In the genomic region with DNA sequence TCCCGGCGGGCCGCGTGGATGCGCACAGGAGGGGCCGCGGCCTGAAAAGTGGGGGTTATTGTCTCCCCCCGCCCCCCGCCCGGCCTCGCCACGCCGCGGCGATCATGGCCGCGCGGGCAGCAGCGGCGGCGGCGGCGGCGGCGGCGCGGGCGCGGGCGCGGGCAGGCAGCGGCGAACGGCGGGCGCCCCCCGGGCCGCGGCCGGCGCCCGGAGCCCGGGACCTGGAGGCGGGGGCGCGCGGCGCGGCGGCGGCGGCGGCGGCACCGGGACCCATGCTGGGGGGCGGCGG, we compare ENCODE assay signal across 8 cellular contexts. TPM values are rescaled to one million over a fixed set of nuclear protein-coding genes. Genes with fewer than 3 reads are reported as not detected.
DNase-seq lines count a peak whose midpoint lies in the region; ATAC-seq, FAIRE-seq and TF ChIP-seq lines count a peak whose summit lies in the region.

No MANE protein-coding gene starts in this region.

- in situ Hi-C loops in HAP-1 (cut with MboI; ENCODE audit: low sequenced_read_pairs): no loop called here
- in situ Hi-C loops in K562 (cut with MboI): no loop called here

- peak overlapping the region; percentile 49 for H3K4ac ChIP-seq in mesendoderm (ENCODE audit: low read depth, low read length)

- no peak overlapping the region for H2BK15ac ChIP-seq in mesendoderm (replicated peaks; ENCODE audit: low read depth)

- no peak for TF ChIP-seq CTCF in K562 (IDR thresholded peaks at IDR 0.05 in 2 of 3, conservative IDR thresholded peaks at IDR 0.05 in 1 of 3; ENCODE audit: insufficient read depth in 2 of 3, low read depth in 1 of 3, low read length in 3 of 3)
- TF ChIP-seq CTCF in osteocyte (IDR thresholded peaks at IDR 0.05): no peak

- WGBS in K562 (ENCODE audit: insufficient coverage, low coverage, missing lambda C conversion rate): 0% methylated on average over 14 of the region's 57 CpGs
- no CpG with 5 or more reads among the region's 57 CpGs for WGBS in mesendoderm (ENCODE audit: extremely low coverage, insufficient coverage, low lambda C conversion rate)

- POLR2A ChIA-PET in K562 (lab: Yijun Ruan, JAX): interaction anchor here (0.6 to 2.4 kb wide), 6 partner anchors 8 to 54 kb away, joined by 3 to 9 read pairs (median 4); no protein-coding TSS in a partner anchor

- H4K5ac ChIP-seq in mesendoderm (ENCODE audit: low read length): no peak overlapping the region

- peaks cover 2% of the 10 kb centered on the region for H3K79me1 ChIP-seq in mesendoderm (ENCODE audit: low read length)

- no peak for TF ChIP-seq POLR2A in K562 (conservative IDR thresholded peaks at IDR 0.05)

- H3K9me3 Mint-ChIP-seq in osteocyte (ENCODE audit: unreplicated experiment): no peaks in the 10 kb centered on the region

- no peaks in the 10 kb centered on the region for H3K27me3 ChIP-seq in ACC112 (ENCODE audit: insufficient read depth, low read length)
- H3K27me3 ChIP-seq in HAP-1 (ENCODE audit: low read depth): no peaks in the 10 kb centered on the region
- no peaks in the 10 kb centered on the region for H3K27me3 ChIP-seq in K562 (ENCODE audit: control insufficient read depth in 2 of 2, insufficient read depth in 2 of 2, low read length in 2 of 2)
- no peaks in the 10 kb centered on the region for H3K27me3 ChIP-seq in mesendoderm (ENCODE audit: insufficient read depth, low read length, poor library complexity)

- H2AFZ ChIP-seq in ACC112 (ENCODE audit: low read length, unreplicated experiment) (peak overlapping the region; percentile 95), K562 (ENCODE audit: low read depth, low read length) (peak overlapping the region; percentile 93)

- H3K27me3 Mint-ChIP-seq in osteocyte (ENCODE audit: unreplicated experiment): no peaks in the 10 kb centered on the region

- intact Hi-C loops in K562 (cut with micrococcal nuclease): loop anchor here (2.0 to 5.0 kb wide), 2 partner anchors 57 to 215 kb away; no protein-coding TSS in a partner anchor

- peak overlapping the region; percentile 57 for H3K18ac ChIP-seq in mesendoderm (ENCODE audit: low read length)

- no peaks in the 10 kb centered on the region for H3K36me3 Mint-ChIP-seq in osteocyte (ENCODE audit: unreplicated experiment)

- H3K27ac Mint-ChIP-seq in osteocyte (ENCODE audit: unreplicated experiment): no peak overlapping the region

- peaks cover 55% of the 10 kb centered on the region for H3K4me1 Mint-ChIP-seq in osteocyte (ENCODE audit: unreplicated experiment)

- H3K23ac ChIP-seq in mesendoderm (ENCODE audit: low read length): no peak overlapping the region

- no peaks in the 10 kb centered on the region for H4K20me1 ChIP-seq in K562 (replicated peaks; ENCODE audit: control insufficient read depth, insufficient read depth, low read length)

- no peak overlapping the region for H2AK5ac ChIP-seq in mesendoderm (ENCODE audit: low read length)

- peak overlapping the region; percentile 91 for H3K27ac ChIP-seq in ACC112 (ENCODE audit: low read depth, low read length)
- H3K27ac ChIP-seq in K562 (ENCODE audit: extremely low read depth, low read depth, low read length): peak overlapping the region; percentile 95
- H3K27ac ChIP-seq in mesendoderm (ENCODE audit: low read depth, low read length): peak overlapping the region; percentile 96

- H3K4me3 Mint-ChIP-seq in osteocyte (ENCODE audit: unreplicated experiment): no peak overlapping the region

- H3K9ac ChIP-seq in K562 (ENCODE audit: insufficient read depth in 1 of 2, low read depth in 2 of 2, low read length in 2 of 2) (peak overlapping the region; percentile 88 to 98), mesendoderm (ENCODE audit: low read length) (peak overlapping the region; percentile 86)

- CTCF ChIA-PET in K562 (lab: Yijun Ruan, JAX; ENCODE audit: low intra/inter-chr PET ratio): no interaction called here

- TF ChIP-seq RAD21 in K562 (CRISPR knock-in tag; conservative IDR thresholded peaks at IDR 0.05 in 1 of 2, IDR thresholded peaks at IDR 0.05 in 1 of 2): no peak

- H3K36me3 ChIP-seq in ACC112 (ENCODE audit: insufficient read depth, low read length) (no peaks in the 10 kb centered on the region), HAP-1 (replicated peaks) (no peaks in the 10 kb centered on the region), K562 (ENCODE audit: control insufficient read depth, insufficient read depth, low read length) (no peaks in the 10 kb centered on the region), mesendoderm (ENCODE audit: control insufficient read depth, insufficient read depth, low read length) (no peaks in the 10 kb centered on the region)

- H3K4me3 ChIP-seq in ACC112 (ENCODE audit: low read depth, low read length) (peak overlapping the region; percentile 90), HAP-1 (peak overlapping the region; percentile 64), K562 (peak overlapping the region; percentile 75), mesendoderm (ENCODE audit: low read length) (peak overlapping the region; percentile 78)

- TF ChIP-seq EP300 in K562 (IDR thresholded peaks at IDR 0.05; ENCODE audit: low read length): no peak

- ATAC-seq in K562 (no peak), GM19467 (IDR thresholded peaks at IDR 0.05; ENCODE audit: unreplicated experiment) (no peak)

- FAIRE-seq in K562 (lab: Jason Lieb, UNC): no peak

- H3K9me3 ChIP-seq in HAP-1: no peaks in the 10 kb centered on the region
- no peaks in the 10 kb centered on the region for H3K9me3 ChIP-seq in K562 (replicated peaks; ENCODE audit: control insufficient read depth, insufficient read depth, low read depth, low read length)

- peaks cover 57% of the 10 kb centered on the region for H3K79me2 ChIP-seq in ACC112 (ENCODE audit: control insufficient read depth, insufficient read depth, low read length, unreplicated experiment)
- peaks cover 57% of the 10 kb centered on the region for H3K79me2 ChIP-seq in K562 (ENCODE audit: control insufficient read depth, insufficient read depth, low read length)
- peaks cover 28% of the 10 kb centered on the region for H3K79me2 ChIP-seq in mesendoderm (ENCODE audit: control insufficient read depth, insufficient read depth, low read length)

- peak overlapping the region; percentile 94 for H3K4me2 ChIP-seq in K562 (ENCODE audit: insufficient read depth, low read length)
- H3K4me2 ChIP-seq in mesendoderm (ENCODE audit: low read length): no peak overlapping the region

- H4K8ac ChIP-seq in mesendoderm (ENCODE audit: low read depth, low read length): no peak overlapping the region

- H2BK5ac ChIP-seq in mesendoderm (ENCODE audit: low read length): no peak overlapping the region

- H2BK120ac ChIP-seq in mesendoderm (ENCODE audit: low read depth, low read length): no peak overlapping the region

- DNase-seq in HAP-1 (ENCODE audit: low spot score in 2 of 2): no peak
- DNase-seq in K562 (ENCODE audit: extremely low read depth in 1 of 4, low spot score in 3 of 4): peak in 3 of 4 experiments; percentile 86 to 89 (median 86)
- no peak for DNase-seq in mesendoderm
- no peak for DNase-seq in osteocyte (ENCODE audit: extremely low spot score, unreplicated experiment)
- DNase-seq in HuH-7.5 (ENCODE audit: low spot score): no peak
- no peak for DNase-seq in NCI-H1048 (lab: John Stamatoyannopoulos, UW)

- BruUV-seq in K562 (replicated peaks; lab: Mats Ljungman, UMichigan): no TSS peak

- H3K9me1 ChIP-seq in K562 (ENCODE audit: control insufficient read depth, insufficient read depth, low read length): no peaks in the 10 kb centered on the region

- peaks cover 19% of the 10 kb centered on the region for H3K4me1 ChIP-seq in ACC112 (ENCODE audit: control insufficient read depth, insufficient read depth, low read length, unreplicated experiment)
- H3K4me1 ChIP-seq in HAP-1: peaks cover 37% of the 10 kb centered on the region
- peaks cover 8 to 15% of the 10 kb centered on the region in 2 experiments; a peak in 3 of 5 replicates for H3K4me1 ChIP-seq in K562 (replicated peaks in 1 of 2; ENCODE audit: control insufficient read depth in 2 of 2, insufficient read depth in 2 of 2, low read length in 2 of 2)
- H3K4me1 ChIP-seq in mesendoderm (ENCODE audit: control insufficient read depth, low read depth, low read length): peaks cover 2% of the 10 kb centered on the region

- H3K56ac ChIP-seq in mesendoderm (ENCODE audit: low read length): peak overlapping the region; percentile 100

RNA-seq across cellular contexts. Expression of a gene that starts 0.3 kb away (rescaled TPM):
- total RNA-seq in K562 (2011; cell fraction: chromatin; rRNA removed; ENCODE audit: low replicate concordance): 166 and 348 TPM in 2 replicates
- total RNA-seq in K562 (2011; cell fraction: nucleolus; rRNA removed): 89.6 and 106 TPM in 2 replicates
- 226 and 418 TPM in 2 replicates for total RNA-seq in K562 (2011; cell fraction: nucleoplasm; rRNA removed)
- 19.3 and 21.3 TPM in 2 replicates for total RNA-seq in K562 (2014; rRNA removed)
- 32.9 and 37.6 TPM in 2 replicates for total RNA-seq in K562 (2014; rRNA removed; fragmentation: Illumina TruSeq; extraction: Trizol)
- 33.7 and 34.3 TPM in 2 replicates for total RNA-seq in K562 (2015; rRNA removed; fragmentation: Illumina TruSeq; extraction: Trizol)
- 48.6 and 50.5 TPM in 2 replicates for total RNA-seq in K562 (2021)
- polyA plus RNA-seq in K562 (2011; rRNA removed): 20.5 and 20.7 TPM in 2 replicates
- polyA plus RNA-seq in K562 (2011; cell fraction: cytosol; rRNA removed): 16.9 and 20.5 TPM in 2 replicates
- 46.8 and 68.6 TPM in 2 replicates for polyA plus RNA-seq in K562 (2011; cell fraction: nucleus; rRNA removed)
- 25.9 and 27.1 TPM in 2 replicates for polyA plus RNA-seq in K562 (2012)
- polyA plus RNA-seq in K562 (2014; fragmentation: Illumina TruSeq; extraction: Trizol): 26.2 and 30.1 TPM in 2 replicates
- polyA plus RNA-seq in K562 (2014; fragmentation: Nextera tagmentation; extraction: Ambion mirVana): 10 to 100 TPM; 12.5 to 25.8 TPM
- polyA plus RNA-seq in K562 (2014; rRNA removed): 21.8 and 22.3 TPM in 2 replicates
- 81.8 and 86.3 TPM in 2 replicates for polyA minus RNA-seq in K562 (2011; rRNA and poly(A)+ RNA removed)
- polyA minus RNA-seq in K562 (2011; cell fraction: cytosol; rRNA and poly(A)+ RNA removed): 64.9 and 82.5 TPM in 2 replicates
- polyA minus RNA-seq in K562 (2011; cell fraction: nucleus; rRNA and poly(A)+ RNA removed): 157 and 175 TPM in 2 replicates
- 43.9 TPM for polyA plus RNA-seq in mesendoderm (2013, experiment 1 of 2)
- polyA plus RNA-seq in mesendoderm (2013, experiment 2 of 2): 42.1 TPM
- 78.1 and 82.7 TPM in 2 replicates for total RNA-seq in osteocyte

Comparison
In these comparisons a context has a peak if more than half of its experiments do, and no peak if none do; other contexts are left out.
1. DNase-seq: peak in K562 (3 of 4); none in HAP-1 (0 of 2), mesendoderm (single experiment), osteocyte (single experiment), HuH-7.5 (single experiment) and NCI-H1048 (single experiment).
2. Peak in every context shown above with its lines, with median percentiles within 50 percentile points of each other: H3K27ac ChIP-seq and H3K4me3 ChIP-seq.